ENCODE assay signal across 1 cellular context in genomic region chr15:92884459-92884812, GRCh38.
TF ChIP-seq lines count a peak whose summit lies in the region.

No MANE protein-coding gene starts in this region.

TF ChIP-seq in K562, 482 proteins besides CTCF, POLR2A, EP300 and RAD21 (continued from another document):
- no peak for TF ChIP-seq NR0B1 (IDR thresholded peaks at IDR 0.05; ENCODE audit: partially characterized antibody)
- TF ChIP-seq PTBP1 (IDR thresholded peaks at IDR 0.05; ENCODE audit: low read depth, low read length): no peak
- 0 out of 4 replicates have a peak, but pooled peaks of 1 of the 2 experiments have one; percentile 13 for TF ChIP-seq BCLAF1 (IDR thresholded peaks at IDR 0.05; ENCODE audit: borderline replicate concordance in 1 of 2, control insufficient read depth in 1 of 2, low read depth in 2 of 2, low read length in 1 of 2)
- TF ChIP-seq MTF1 (CRISPR knock-in tag; IDR thresholded peaks at IDR 0.05; ENCODE audit: borderline replicate concordance): no peak
- no peak for TF ChIP-seq NR4A1 (CRISPR knock-in tag; IDR thresholded peaks at IDR 0.05)
- no peak for TF ChIP-seq NR4A1 (tag; IDR thresholded peaks at IDR 0.05)
- no peak for TF ChIP-seq HOMEZ (CRISPR knock-in tag; IDR thresholded peaks at IDR 0.05)
- TF ChIP-seq ZNF511 (CRISPR knock-in tag; IDR thresholded peaks at IDR 0.05): no peak
- no peak for TF ChIP-seq EGR1 (conservative IDR thresholded peaks at IDR 0.05)
- TF ChIP-seq RB1 (IDR thresholded peaks at IDR 0.05; ENCODE audit: low read depth): no peak
- no peak for TF ChIP-seq SETDB1 (IDR thresholded peaks at IDR 0.05; ENCODE audit: low read length)
- TF ChIP-seq KLF1 (tag; IDR thresholded peaks at IDR 0.05): no peak
- no peak for TF ChIP-seq EHMT2 (IDR thresholded peaks at IDR 0.05)
- TF ChIP-seq CHAMP1 (IDR thresholded peaks at IDR 0.05): no peak
- TF ChIP-seq HSF4 (CRISPR knock-in tag; IDR thresholded peaks at IDR 0.05; ENCODE audit: borderline replicate concordance): no peak
- TF ChIP-seq ZNF23 (CRISPR knock-in tag; IDR thresholded peaks at IDR 0.05): no peak
- no peak for TF ChIP-seq VEZF1 (CRISPR knock-in tag; IDR thresholded peaks at IDR 0.05)
- TF ChIP-seq RNF219 (CRISPR knock-in tag; IDR thresholded peaks at IDR 0.05): no peak
- no peak for TF ChIP-seq KLF16 (IDR thresholded peaks at IDR 0.05)
- TF ChIP-seq ZEB2 (IDR thresholded peaks at IDR 0.05): no peak
- TF ChIP-seq BCOR (IDR thresholded peaks at IDR 0.05): no peak
- TF ChIP-seq U2AF1 (optimal IDR thresholded peaks at IDR 0.05; ENCODE audit: low read depth, low read length): no peak
- TF ChIP-seq TCF7 (IDR thresholded peaks at IDR 0.05; ENCODE audit: borderline replicate concordance): no peak
- no peak for TF ChIP-seq GTF2A2 (tag; IDR thresholded peaks at IDR 0.05)
- TF ChIP-seq ZBTB5 (IDR thresholded peaks at IDR 0.05): no peak
- TF ChIP-seq PTTG1 (tag; IDR thresholded peaks at IDR 0.05; ENCODE audit: low read depth): no peak
- no peak for TF ChIP-seq E2F8 (IDR thresholded peaks at IDR 0.05; ENCODE audit: low read depth, partially characterized antibody)
- TF ChIP-seq NONO (IDR thresholded peaks at IDR 0.05; ENCODE audit: low read depth in 2 of 2, low read length in 1 of 2): no peak
- no peak for TF ChIP-seq ZNF121 (CRISPR knock-in tag; conservative IDR thresholded peaks at IDR 0.05)
- TF ChIP-seq TAF7 (tag; IDR thresholded peaks at IDR 0.05): no peak
- no peak for TF ChIP-seq MITF (IDR thresholded peaks at IDR 0.05)
- TF ChIP-seq ATF6 (CRISPR knock-in tag; IDR thresholded peaks at IDR 0.05): no peak
